Comparison of ENCODE assay signal across 15 cellular contexts in the genomic region with DNA sequence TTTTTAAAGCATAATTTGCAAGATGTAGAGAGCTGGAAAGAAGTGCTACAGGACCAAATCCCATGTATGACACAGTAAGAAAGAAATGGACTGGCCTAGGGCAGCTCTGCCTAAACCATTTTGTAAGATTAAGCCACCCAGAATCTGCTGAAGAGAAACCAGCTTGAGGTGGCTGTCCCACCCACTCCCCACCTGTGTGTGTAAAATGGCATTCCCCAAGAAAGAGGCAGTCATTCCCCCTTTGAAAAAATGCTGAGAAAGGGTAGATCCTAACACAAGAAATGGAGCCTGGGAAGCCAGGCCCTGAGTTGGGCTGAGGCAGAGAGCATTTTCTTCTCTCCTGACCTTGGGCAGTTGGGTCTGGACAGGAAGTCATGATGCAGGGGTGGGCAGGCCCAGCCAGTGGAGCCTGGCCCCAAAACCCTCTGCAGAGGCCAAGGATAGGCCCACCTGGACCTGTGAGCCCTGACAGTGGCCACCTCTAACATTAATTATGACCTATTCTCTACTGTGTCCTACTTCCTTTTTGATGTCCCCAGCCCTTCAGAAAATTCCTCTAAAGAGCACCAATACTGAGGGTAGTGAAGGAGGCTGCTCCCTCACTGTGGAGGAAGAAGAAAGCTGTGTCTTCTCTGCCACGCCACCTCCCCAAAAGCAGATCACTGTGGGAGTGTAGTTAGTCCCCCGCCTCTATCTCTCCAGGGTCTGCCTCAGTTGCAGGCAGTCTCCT.
DNase-seq lines count a peak whose midpoint lies in the region; ATAC-seq, FAIRE-seq and TF ChIP-seq lines count a peak whose summit lies in the region.
"Had no signal": no experiment of that assay in that cellular context is flagged by ENCODE, and none has a peak within 500 bp of the region (broad histone marks: within the 10 kb centered on the region; RNA-seq: fewer than 3 reads in every experiment).

No MANE protein-coding gene starts in this region.

- H3K4me3 Mint-ChIP-seq in MCF 10A (ENCODE audit: unreplicated experiment) (no peak overlapping the region), nephron (no peak overlapping the region)
- no peak overlapping the region for H3K4me3 Mint-ChIP-seq in stimulated activated effector memory CD8-positive, alpha-beta T cell treated with anti-CD3 and anti-CD28 coated beads, Interleukin-12 subunit alpha, Interleukin-12 subunit beta, amount 100 ng/mL, for 72 hours
- H3K4me3 Mint-ChIP-seq: CD14-positive monocyte; CD8-positive, alpha-beta T cell; GM23338 had no signal

- H3K9me3 ChIP-seq in mammary epithelial cell (replicated peaks; ENCODE audit: insufficient read depth, low read length), result no peaks in the 10 kb centered on the region
- no peaks in the 10 kb centered on the region for H3K9me3 ChIP-seq in PC-9 (ENCODE audit: insufficient read depth, low read depth)
- H3K9me3 ChIP-seq in left ventricle myocardium inferior (replicated peaks), result no peaks in the 10 kb centered on the region
- H3K9me3 ChIP-seq: Caco-2 had no signal

- CTCF ChIA-PET in MCF 10A (lab: Yijun Ruan, JAX) (interaction anchor here (0.9 to 2.5 kb wide), 11 partner anchors 10 to 585 kb away, joined by 3 to 14 read pairs (median 6); no protein-coding TSS in a partner anchor), mammary epithelial cell (lab: Charles Lee; ENCODE audit: low non-redundant PET) (no interaction called here), PC-9 (lab: Charles Lee) (interaction anchor here (0.5 to 1.2 kb wide), 4 partner anchors 338 to 745 kb away, joined by 3 to 8 read pairs (median 4); no protein-coding TSS in a partner anchor)

- POLR2A ChIA-PET in MCF 10A (lab: Yijun Ruan, JAX) (interaction anchor here (0.7 to 3.7 kb wide), 8 partner anchors 9 to 274 kb away, joined by 3 to 14 read pairs (median 4); partner anchors contain the start of gene C1orf21), PC-9 (lab: Charles Lee; ENCODE audit: unreplicated experiment) (no interaction called here)

- dilution Hi-C loops in mammary epithelial cell (cut with HindIII; ENCODE audit: low sequenced_read_pairs), result no loop called here

- ATAC-seq in stimulated activated effector memory CD8-positive, alpha-beta T cell treated with anti-CD3 and anti-CD28 coated beads, Interleukin-12 subunit alpha, Interleukin-12 subunit beta, amount 100 ng/mL, for 72 hours, result peak; percentile 34
- ATAC-seq: CD8-positive, alpha-beta T cell; GM23338 had no signal

- H3K27me3 Mint-ChIP-seq in MCF 10A (ENCODE audit: insufficient read depth, unreplicated experiment) (no peaks in the 10 kb centered on the region), nephron (ENCODE audit: low read depth) (peaks cover 14% of the 10 kb centered on the region)

- no peaks in the 10 kb centered on the region for H3K36me3 Mint-ChIP-seq in MCF 10A (ENCODE audit: insufficient read depth, unreplicated experiment)
- H3K36me3 Mint-ChIP-seq in nephron (ENCODE audit: low read depth), result no peaks in the 10 kb centered on the region
- H3K36me3 Mint-ChIP-seq in stimulated activated effector memory CD8-positive, alpha-beta T cell treated with anti-CD3 and anti-CD28 coated beads, Interleukin-12 subunit alpha, Interleukin-12 subunit beta, amount 100 ng/mL, for 72 hours, result no peaks in the 10 kb centered on the region
- H3K36me3 Mint-ChIP-seq: CD14-positive monocyte; CD8-positive, alpha-beta T cell had no signal

- peaks cover 29% of the 10 kb centered on the region for H3K4me1 Mint-ChIP-seq in MCF 10A (ENCODE audit: insufficient read depth, unreplicated experiment)
- peaks cover 34% of the 10 kb centered on the region for H3K4me1 Mint-ChIP-seq in nephron
- H3K4me1 Mint-ChIP-seq in stimulated activated effector memory CD8-positive, alpha-beta T cell treated with anti-CD3 and anti-CD28 coated beads, Interleukin-12 subunit alpha, Interleukin-12 subunit beta, amount 100 ng/mL, for 72 hours, result peaks cover 18% of the 10 kb centered on the region

- H3K9ac ChIP-seq in mammary epithelial cell (ENCODE audit: insufficient read depth, low read length), result no peak overlapping the region

- H3K36me3 ChIP-seq in mammary epithelial cell (ENCODE audit: insufficient read depth, low read length) (no peaks in the 10 kb centered on the region), PC-9 (ENCODE audit: low read depth) (no peaks in the 10 kb centered on the region), left ventricle myocardium inferior (no peaks in the 10 kb centered on the region)

- intact Hi-C loops in MCF 10A (cut with micrococcal nuclease) (no loop called here), mammary epithelial cell (cut with micrococcal nuclease) (loop anchor here (10.0 kb wide), 1 partner anchor 166 kb away; no protein-coding TSS in a partner anchor), dorsolateral prefrontal cortex (cut with DNase I) (loop anchor here (5.0 to 10.0 kb wide), 5 partner anchors 86 to 1026 kb away; partner anchors contain the start of genes ARPC5 (in 1 of the 2) and C1orf21 (in 1 of the 2)), PC-9 (cut with micrococcal nuclease; ENCODE audit: unreplicated experiment) (loop anchor here (5.0 to 10.0 kb wide), 4 partner anchors 96 to 743 kb away; partner anchors contain the start of gene C1orf21), left ventricle myocardium inferior (cut with micrococcal nuclease) (loop anchor here (10.0 kb wide), 1 partner anchor 416 kb away; no protein-coding TSS in a partner anchor)

- H3K4me3 ChIP-seq in mammary epithelial cell (replicated peaks in 1 of 3; ENCODE audit: insufficient read depth in 1 of 3, low read depth in 2 of 3, low read length in 3 of 3) (no peak overlapping the region), dorsolateral prefrontal cortex (no peak overlapping the region), PC-9 (no peak overlapping the region), left ventricle myocardium inferior (no peak overlapping the region)
- H3K4me3 ChIP-seq: GM23338 had no signal

- DNase-seq in MCF 10A (ENCODE audit: unreplicated experiment) (no peak), mammary epithelial cell (no peak), dorsolateral prefrontal cortex (no peak), D721Med (ENCODE audit: insufficient read length, low spot score) (no peak), PC-9 (no peak), left ventricle myocardium inferior (no peak)
- DNase-seq in stimulated activated effector memory CD8-positive, alpha-beta T cell treated with anti-CD3 and anti-CD28 coated beads, Interleukin-12 subunit alpha, Interleukin-12 subunit beta, amount 100 ng/mL, for 72 hours (ENCODE audit: low spot score in 2 of 2), result no peak
- DNase-seq: Caco-2; CD8-positive, alpha-beta T cell; DMS53; H7 had no signal

- no peak for FAIRE-seq in D721Med (lab: Jason Lieb, UNC)

- no peaks in the 10 kb centered on the region for H3K27me3 ChIP-seq in mammary epithelial cell (ENCODE audit: insufficient read depth, low read length)
- H3K27me3 ChIP-seq in dorsolateral prefrontal cortex, result no peaks in the 10 kb centered on the region
- no peaks in the 10 kb centered on the region for H3K27me3 ChIP-seq in PC-9 (ENCODE audit: insufficient read depth, low read depth)
- no peaks in the 10 kb centered on the region for H3K27me3 ChIP-seq in left ventricle myocardium inferior (ENCODE audit: low read depth)

- H3K27ac Mint-ChIP-seq in MCF 10A (ENCODE audit: low read depth, unreplicated experiment), result peak overlapping the region; percentile 55
- peak overlapping the region; percentile 16 to 48 (median 42) for H3K27ac Mint-ChIP-seq in nephron
- no peak overlapping the region for H3K27ac Mint-ChIP-seq in stimulated activated effector memory CD8-positive, alpha-beta T cell treated with anti-CD3 and anti-CD28 coated beads, Interleukin-12 subunit alpha, Interleukin-12 subunit beta, amount 100 ng/mL, for 72 hours
- H3K27ac Mint-ChIP-seq: CD14-positive monocyte; CD8-positive, alpha-beta T cell; GM23338 had no signal

- H3K27ac ChIP-seq in mammary epithelial cell (ENCODE audit: insufficient read depth, low read depth, low read length) (no peak overlapping the region), dorsolateral prefrontal cortex (peak overlapping the region in 39 of 59 donors; percentile 3 to 68 (median 35)), PC-9 (no peak overlapping the region), left ventricle myocardium inferior (replicated peaks) (no peak overlapping the region)
- H3K27ac ChIP-seq: 22Rv1 had no signal

- BruUV-seq in MCF 10A (replicated peaks; lab: Mats Ljungman, UMichigan) (no TSS peak), mammary epithelial cell (replicated peaks; lab: Mats Ljungman, UMichigan) (no TSS peak), PC-9 (replicated peaks; lab: Mats Ljungman, UMichigan) (no TSS peak)

- peaks cover 10% of the 10 kb centered on the region for H3K4me1 ChIP-seq in mammary epithelial cell (ENCODE audit: insufficient read depth, low read length)
- H3K4me1 ChIP-seq in PC-9 (replicated peaks; ENCODE audit: insufficient read depth), result no peaks in the 10 kb centered on the region
- H3K4me1 ChIP-seq in left ventricle myocardium inferior, result peaks cover 15% of the 10 kb centered on the region
- H3K4me1 ChIP-seq: Caco-2 had no signal

- no peak for TF ChIP-seq CTCF in MCF 10A (IDR thresholded peaks at IDR 0.05; ENCODE audit: unreplicated experiment)
- TF ChIP-seq CTCF in mammary epithelial cell (conservative IDR thresholded peaks at IDR 0.05 in 1 of 2, IDR thresholded peaks at IDR 0.05 in 1 of 2; ENCODE audit: extremely low read depth in 1 of 2, insufficient read depth in 1 of 2, low read depth in 1 of 2, low read length in 2 of 2), result no peak
- TF ChIP-seq CTCF in dorsolateral prefrontal cortex (IDR thresholded peaks at IDR 0.05 in 54 of 56, conservative IDR thresholded peaks at IDR 0.05 in 2 of 56; ENCODE audit: low read depth in 1 of 56, partially characterized antibody in 56 of 56), result no peak
- no peak for TF ChIP-seq CTCF in nephron (IDR thresholded peaks at IDR 0.05; ENCODE audit: unreplicated experiment in 3 of 3)
- no peak for TF ChIP-seq CTCF in D721Med (IDR thresholded peaks at IDR 0.05; ENCODE audit: insufficient read depth, missing control alignments)
- no peak for TF ChIP-seq CTCF in PC-9 (conservative IDR thresholded peaks at IDR 0.05)
- TF ChIP-seq CTCF in left ventricle myocardium inferior (IDR thresholded peaks at IDR 0.05; ENCODE audit: borderline replicate concordance), result no peak

- in situ Hi-C loops in mammary epithelial cell (cut with MboI; ENCODE audit: low sequenced_read_pairs in 2 of 2), result loop anchor here (10.0 to 25.0 kb wide), 4 partner anchors 423 to 576 kb away; no protein-coding TSS in a partner anchor

- H3F3A ChIP-seq in PC-9 (ENCODE audit: insufficient read depth, low read depth), result no peaks in the 10 kb centered on the region

- H3K9me3 Mint-ChIP-seq in MCF 10A (ENCODE audit: unreplicated experiment), result no peaks in the 10 kb centered on the region
- no peaks in the 10 kb centered on the region for H3K9me3 Mint-ChIP-seq in nephron
- no peaks in the 10 kb centered on the region for H3K9me3 Mint-ChIP-seq in stimulated activated effector memory CD8-positive, alpha-beta T cell treated with anti-CD3 and anti-CD28 coated beads, Interleukin-12 subunit alpha, Interleukin-12 subunit beta, amount 100 ng/mL, for 72 hours
- H3K9me3 Mint-ChIP-seq: CD14-positive monocyte; CD8-positive, alpha-beta T cell; GM23338 had no signal

- H2AFZ ChIP-seq in mammary epithelial cell (ENCODE audit: low read depth, low read length), result no peak overlapping the region
- no peak overlapping the region for H2AFZ ChIP-seq in PC-9
- H2AFZ ChIP-seq: GM23338 had no signal

- H3K9me2 ChIP-seq in PC-9 (ENCODE audit: insufficient read depth), result no peaks in the 10 kb centered on the region

- WGBS in mammary epithelial cell (ENCODE audit: low coverage, missing lambda C conversion rate), result 76% methylated on average over 2 of the region's 2 CpGs

- H3K79me2 ChIP-seq in mammary epithelial cell (ENCODE audit: insufficient read depth, low read length) (no peaks in the 10 kb centered on the region), PC-9 (ENCODE audit: low read depth) (no peaks in the 10 kb centered on the region)

- H3K4me2 ChIP-seq in mammary epithelial cell (ENCODE audit: insufficient read depth, low read depth, low read length) (no peak overlapping the region), PC-9 (no peak overlapping the region)
- H3K4me2 ChIP-seq: GM23338 had no signal

- H4K20me1 ChIP-seq in mammary epithelial cell (ENCODE audit: insufficient read depth, low read length) (no peaks in the 10 kb centered on the region), PC-9 (ENCODE audit: insufficient read depth) (no peaks in the 10 kb centered on the region)

Comparison
In these comparisons a context has a peak if more than half of its experiments do, and no peak if none do; other contexts are left out.
1. H3K27ac ChIP-seq: peak in dorsolateral prefrontal cortex (39 of 59); none in mammary epithelial cell (single experiment), PC-9 (single experiment) and left ventricle myocardium inferior (single experiment).